Comparison of ENCODE assay signal across 9 cellular contexts in genomic region chr3:8629151-8630021, GRCh38. TPM values are rescaled to one million over a fixed set of nuclear protein-coding genes. Genes with fewer than 3 reads are reported as not detected.
DNase-seq lines count a peak whose midpoint lies in the region; ATAC-seq and TF ChIP-seq lines count a peak whose summit lies in the region.
"Had no signal": no experiment of that assay in that cellular context is flagged by ENCODE, and none has a peak within 500 bp of the region (broad histone marks: within the 10 kb centered on the region; RNA-seq: fewer than 3 reads in every experiment).

No MANE protein-coding gene starts in this region.

- H3K36me3 ChIP-seq in KMS-11 (ENCODE audit: insufficient read depth): no peaks in the 10 kb centered on the region
- H3K36me3 ChIP-seq: cardiac muscle cell had no signal

- no peaks in the 10 kb centered on the region for H3K79me2 ChIP-seq in KMS-11 (ENCODE audit: insufficient read depth, low read depth)

- intact Hi-C loops in activated T-helper 1 cell treated with anti-CD3 and anti-CD28 coated beads, Interleukin-12 subunit alpha, Interleukin-12 subunit beta, Interleukin-2, Interleukin-4 antibody, amounts not matched to agents 30 ng/mL and 10 ng/mL and 1 ng/mL, durations not matched to agents 14 hours and 24 hours and 36 hours (cut with micrococcal nuclease): no loop called here

- peak overlapping the region; percentile 36; the same call in 1 of the 2 replicates for H2AFZ ChIP-seq in KMS-11 (ENCODE audit: low read depth)

- H4K20me1 ChIP-seq in KMS-11 (ENCODE audit: insufficient read depth): no peaks in the 10 kb centered on the region

- H3K27me3 ChIP-seq in KMS-11 (ENCODE audit: insufficient read depth, low read depth): no peaks in the 10 kb centered on the region
- H3K27me3 ChIP-seq: cardiac muscle cell had no signal

- H3K4me3 Mint-ChIP-seq in activated T-helper 1 cell treated with anti-CD3 and anti-CD28 coated beads, Interleukin-12 subunit alpha, Interleukin-12 subunit beta, Interleukin-2, Interleukin-4 antibody, amounts not matched to agents 30 ng/mL and 10 ng/mL and 1 ng/mL, durations not matched to agents 14 hours and 24 hours and 36 hours: no peak overlapping the region

- ATAC-seq in GM19455 (IDR thresholded peaks at IDR 0.05; ENCODE audit: unreplicated experiment) (peak; percentile 59), GM21515 (IDR thresholded peaks at IDR 0.05; ENCODE audit: unreplicated experiment) (no peak)

- TF ChIP-seq CTCF in AG09309 (IDR thresholded peaks at IDR 0.05; ENCODE audit: control insufficient read depth, insufficient read depth, low read depth, low read length, missing control alignments): no peak
- no peak for TF ChIP-seq CTCF in KMS-11 (conservative IDR thresholded peaks at IDR 0.05; ENCODE audit: low read depth, low read length)

- peaks cover 58% of the 10 kb centered on the region for H3K4me1 ChIP-seq in KMS-11 (ENCODE audit: low read depth, poor library complexity, severe bottlenecking)

- H3K4me3 ChIP-seq in AG09309 (ENCODE audit: control insufficient read depth, low read depth, low read length) (no peak overlapping the region), KMS-11 (IDR thresholded peaks at IDR 0.05; ENCODE audit: insufficient read depth, low read depth, low read length) (no peak overlapping the region)
- H3K4me3 ChIP-seq: cardiac muscle cell had no signal

- H3K27me3 Mint-ChIP-seq in activated T-helper 1 cell treated with anti-CD3 and anti-CD28 coated beads, Interleukin-12 subunit alpha, Interleukin-12 subunit beta, Interleukin-2, Interleukin-4 antibody, amounts not matched to agents 30 ng/mL and 10 ng/mL and 1 ng/mL, durations not matched to agents 14 hours and 24 hours and 36 hours (ENCODE audit: insufficient read depth): peaks cover 2% of the 10 kb centered on the region

- H3K9ac ChIP-seq in KMS-11: peak overlapping the region; percentile 40; the same call in 1 of the 2 replicates

- peaks cover 10% of the 10 kb centered on the region for H3K4me1 Mint-ChIP-seq in activated T-helper 1 cell treated with anti-CD3 and anti-CD28 coated beads, Interleukin-12 subunit alpha, Interleukin-12 subunit beta, Interleukin-2, Interleukin-4 antibody, amounts not matched to agents 30 ng/mL and 10 ng/mL and 1 ng/mL, durations not matched to agents 14 hours and 24 hours and 36 hours (ENCODE audit: low read depth)

- H3K36me3 Mint-ChIP-seq in activated T-helper 1 cell treated with anti-CD3 and anti-CD28 coated beads, Interleukin-12 subunit alpha, Interleukin-12 subunit beta, Interleukin-2, Interleukin-4 antibody, amounts not matched to agents 30 ng/mL and 10 ng/mL and 1 ng/mL, durations not matched to agents 14 hours and 24 hours and 36 hours (ENCODE audit: low read depth): no peaks in the 10 kb centered on the region

- H3K27ac ChIP-seq in KMS-11: peak overlapping the region; percentile 69; the same call in 1 of the 2 replicates
- H3K27ac ChIP-seq: cardiac muscle cell had no signal

- H3K4me2 ChIP-seq in KMS-11: peak overlapping the region; percentile 41

- DNase-seq in AG09309 (ENCODE audit: low read depth) (peak; percentile 55), islet precursor cell (peak; percentile 85), NCI-H1417 (lab: John Stamatoyannopoulos, UW) (no peak)
- peak; percentile 34 for DNase-seq in activated T-helper 1 cell treated with anti-CD3 and anti-CD28 coated beads, Interleukin-12 subunit alpha, Interleukin-12 subunit beta, Interleukin-2, Interleukin-4 antibody, amounts not matched to agents 30 ng/mL and 10 ng/mL and 1 ng/mL, durations not matched to agents 14 hours and 24 hours and 36 hours (ENCODE audit: low spot score)
- peak; percentile 19 to 58 for DNase-seq in stimulated activated CD8-positive, alpha-beta memory T cell treated with anti-CD3 and anti-CD28 coated beads, Interleukin-2, amount 100 ng/mL, for 48 hours (ENCODE audit: low read depth in 2 of 2)

- H3K9me3 Mint-ChIP-seq in activated T-helper 1 cell treated with anti-CD3 and anti-CD28 coated beads, Interleukin-12 subunit alpha, Interleukin-12 subunit beta, Interleukin-2, Interleukin-4 antibody, amounts not matched to agents 30 ng/mL and 10 ng/mL and 1 ng/mL, durations not matched to agents 14 hours and 24 hours and 36 hours: no peaks in the 10 kb centered on the region

- H3K27ac Mint-ChIP-seq in activated T-helper 1 cell treated with anti-CD3 and anti-CD28 coated beads, Interleukin-12 subunit alpha, Interleukin-12 subunit beta, Interleukin-2, Interleukin-4 antibody, amounts not matched to agents 30 ng/mL and 10 ng/mL and 1 ng/mL, durations not matched to agents 14 hours and 24 hours and 36 hours: peak overlapping the region; percentile 23

RNA-seq across cellular contexts. Expression of gene SSUH2, which starts 15.2 kb away (rescaled TPM):
- total RNA-seq in activated T-helper 1 cell treated with anti-CD3 and anti-CD28 coated beads, Interleukin-12 subunit alpha, Interleukin-12 subunit beta, Interleukin-2, Interleukin-4 antibody, amounts not matched to agents 30 ng/mL and 10 ng/mL and 1 ng/mL, durations not matched to agents 14 hours and 24 hours and 36 hours: not detected in 2 replicates

Comparison
In these comparisons a context has a peak if more than half of its experiments do, and no peak if none do; other contexts are left out.
1. DNase-seq: peak in AG09309 (single experiment), activated T-helper 1 cell treated with anti-CD3 and anti-CD28 coated beads, Interleukin-12 subunit alpha, Interleukin-12 subunit beta, Interleukin-2, Interleukin-4 antibody, amounts not matched to agents 30 ng/mL and 10 ng/mL and 1 ng/mL, durations not matched to agents 14 hours and 24 hours and 36 hours (single experiment), islet precursor cell (single experiment) and stimulated activated CD8-positive, alpha-beta memory T cell treated with anti-CD3 and anti-CD28 coated beads, Interleukin-2, amount 100 ng/mL, for 48 hours (2 of 2); none in NCI-H1417 (0 of 3).